ENCODE assay signal across 8 cellular contexts in genomic region chr5:1111727-1112289, GRCh38. TPM values are rescaled to one million over a fixed set of nuclear protein-coding genes. Genes with fewer than 3 reads are reported as not detected.
DNase-seq lines count a peak whose midpoint lies in the region; ATAC-seq lines count a peak whose summit lies in the region.

Gene SLC12A7 (minus strand): TSS chr5:1112063. CDS start chr5:1111991, 72 bp downstream.

- ATAC-seq in GM21825 (IDR thresholded peaks at IDR 0.05; ENCODE audit: unreplicated experiment) (peak; percentile 61), GM21737 (IDR thresholded peaks at IDR 0.05; ENCODE audit: unreplicated experiment) (no peak)
- ATAC-seq in effector memory CD8-positive, alpha-beta T cell (replicated peaks) = peak; percentile 80

- H3K4me3 ChIP-seq in mononuclear cell (ENCODE audit: low read length) = peak within 1 kb of the TSS; percentile 59

- H3K4me1 ChIP-seq in mononuclear cell (ENCODE audit: insufficient read depth, low read length) = peaks cover 42% of the 10 kb centered on the region

- H3K4me3 Mint-ChIP-seq in activated CD4-positive, alpha-beta memory T cell treated with anti-CD3 and anti-CD28 coated beads for 36 hours = peak within 1 kb of the TSS; percentile 79
- H3K4me3 Mint-ChIP-seq in effector memory CD8-positive, alpha-beta T cell = peak within 1 kb of the TSS; percentile 89

- no peaks in the 10 kb centered on the region for H3K27me3 Mint-ChIP-seq in activated CD4-positive, alpha-beta memory T cell treated with anti-CD3 and anti-CD28 coated beads for 36 hours
- H3K27me3 Mint-ChIP-seq in effector memory CD8-positive, alpha-beta T cell = peaks cover 0 to 12% of the 10 kb centered on the region in 2 donors

- POLR2A ChIA-PET in activated CD4-positive, alpha-beta memory T cell treated with anti-CD3 and anti-CD28 coated beads for 36 hours (lab: Charles Lee) = no interaction called here

- no peaks in the 10 kb centered on the region for H3K9me3 ChIP-seq in mononuclear cell (ENCODE audit: low read depth, low read length)

- peaks cover 24% of the 10 kb centered on the region for H3K4me1 Mint-ChIP-seq in activated CD4-positive, alpha-beta memory T cell treated with anti-CD3 and anti-CD28 coated beads for 36 hours (ENCODE audit: low read depth)
- H3K4me1 Mint-ChIP-seq in effector memory CD8-positive, alpha-beta T cell (ENCODE audit: low read depth in 2 of 2) = peaks cover 9 to 27% of the 10 kb centered on the region in 2 donors

- H3K36me3 Mint-ChIP-seq in activated CD4-positive, alpha-beta memory T cell treated with anti-CD3 and anti-CD28 coated beads for 36 hours = no peaks in the 10 kb centered on the region
- H3K36me3 Mint-ChIP-seq in effector memory CD8-positive, alpha-beta T cell (ENCODE audit: insufficient read depth) = peaks cover 12% of the 10 kb centered on the region

- CTCF ChIA-PET in activated CD4-positive, alpha-beta memory T cell treated with anti-CD3 and anti-CD28 coated beads for 36 hours (lab: Charles Lee) = no interaction called here

- intact Hi-C loops in activated CD4-positive, alpha-beta memory T cell treated with anti-CD3 and anti-CD28 coated beads for 36 hours (cut with micrococcal nuclease) = no loop called here

- no peaks in the 10 kb centered on the region for H3K9me3 Mint-ChIP-seq in activated CD4-positive, alpha-beta memory T cell treated with anti-CD3 and anti-CD28 coated beads for 36 hours
- H3K9me3 Mint-ChIP-seq in effector memory CD8-positive, alpha-beta T cell = no peaks in the 10 kb centered on the region

- peak within 1 kb of the TSS; percentile 54 for H3K27ac Mint-ChIP-seq in activated CD4-positive, alpha-beta memory T cell treated with anti-CD3 and anti-CD28 coated beads for 36 hours
- peak within 1 kb of the TSS; percentile 64 to 92 for H3K27ac Mint-ChIP-seq in effector memory CD8-positive, alpha-beta T cell

- DNase-seq in DMS114 treated with DMSO at 0.1 percent for 48 hours (lab: John Stamatoyannopoulos, UW; ENCODE audit: unreplicated experiment) (peak; percentile 3), NCI-H2029 treated with DMSO at 0.1 percent for 48 hours (lab: John Stamatoyannopoulos, UW) (peak; percentile 48)
- DNase-seq in activated CD4-positive, alpha-beta memory T cell treated with anti-CD3 and anti-CD28 coated beads for 36 hours = peak; percentile 71
- peak; percentile 29 to 51 (median 37) for DNase-seq in effector memory CD8-positive, alpha-beta T cell
- peak; percentile 25 to 27 for DNase-seq in stimulated activated CD8-positive, alpha-beta memory T cell treated with anti-CD3 and anti-CD28 coated beads, Interleukin-7, amount 100 ng/mL, for 1 hour (ENCODE audit: low read depth in 2 of 2)

- H3K27me3 ChIP-seq in mononuclear cell (ENCODE audit: insufficient read depth, low read length) = no peaks in the 10 kb centered on the region

RNA-seq across cellular contexts. Expression of gene SLC12A7, which starts in this region (rescaled TPM):
- 10 to 100 TPM; 10.1 to 10.8 TPM for total RNA-seq in activated CD4-positive, alpha-beta memory T cell treated with anti-CD3 and anti-CD28 coated beads for 36 hours
- 13.7 TPM for total RNA-seq in mononuclear cell

Comparison
In these comparisons a context has a peak if more than half of its experiments do, and no peak if none do; other contexts are left out.
1. DNase-seq: peak in every context shown above with its lines; median percentile 71 in activated CD4-positive, alpha-beta memory T cell treated with anti-CD3 and anti-CD28 coated beads for 36 hours; 48 in NCI-H2029 treated with DMSO at 0.1 percent for 48 hours; 37 in effector memory CD8-positive, alpha-beta T cell; 26 in stimulated activated CD8-positive, alpha-beta memory T cell treated with anti-CD3 and anti-CD28 coated beads, Interleukin-7, amount 100 ng/mL, for 1 hour; 3 in DMS114 treated with DMSO at 0.1 percent for 48 hours.